ENCODE assay signal across 23 cellular contexts in the genomic region with DNA sequence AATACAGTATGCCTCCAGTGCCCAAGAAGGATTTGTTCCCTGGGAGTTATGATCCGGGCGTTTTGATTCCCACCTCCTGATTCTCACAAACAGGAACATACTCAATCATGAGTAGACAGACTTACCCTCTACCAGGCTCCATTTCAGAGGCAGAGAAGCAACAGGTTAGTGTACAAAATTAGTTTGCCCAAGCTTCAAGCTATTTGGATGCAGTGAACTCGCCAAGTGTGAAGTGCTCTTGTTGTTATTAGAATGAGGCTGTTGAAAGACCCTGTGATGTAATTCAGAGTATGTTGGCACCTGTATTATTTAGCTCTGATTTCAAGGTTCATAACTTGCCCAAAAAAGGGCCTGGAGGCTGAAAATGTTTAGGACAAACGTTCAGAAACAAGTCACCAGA.
DNase-seq lines count a peak whose midpoint lies in the region; ATAC-seq, FAIRE-seq and TF ChIP-seq lines count a peak whose summit lies in the region.
"Had no signal": no experiment of that assay in that cellular context is flagged by ENCODE, and none has a peak within 500 bp of the region (broad histone marks: within the 10 kb centered on the region; RNA-seq: fewer than 3 reads in every experiment).

No MANE protein-coding gene starts in this region.

- H3K9ac ChIP-seq in BLaER1 treated with 17β-estradiol and CSF1 and Interleukin-3, amounts not matched to agents 10 nM and 100 nM: no peak overlapping the region
- peak overlapping the region; percentile 66 for H3K9ac ChIP-seq in endothelial cell of umbilical vein (replicated peaks; ENCODE audit: extremely low read depth, insufficient read depth, low read length)
- H3K9ac ChIP-seq: neural progenitor cell had no signal

- DNase-seq in NAMALWA (ENCODE audit: low spot score) (peak; percentile 5), endothelial cell of umbilical vein (ENCODE audit: low read depth, low spot score) (no peak), lung microvascular endothelial cell (ENCODE audit: low read depth in 2 of 2) (peak; percentile 14 to 28), cerebellar cortex (ENCODE audit: low spot score) (no peak)
- DNase-seq in naive thymus-derived CD4-positive, alpha-beta T cell: no peak
- DNase-seq in activated naive CD4-positive, alpha-beta T cell (lab: John Stamatoyannopoulos, UW): no peak
- DNase-seq: activated CD4-positive, alpha-beta T cell treated with anti-CD3 and anti-CD28 coated beads for 48 hours; CD4-positive, alpha-beta memory T cell; DMS 273 treated with DMSO at 0.1 percent for 48 hours; endodermal cell; kidney glomerular epithelial cell; midbrain; NCI-H1694 treated with DMSO at 0.1 percent for 48 hours; NCI-H82; SJCRH30; T-cell had no signal

- peaks cover 0 to 1% (median 0%) of the 10 kb centered on the region in 11 donors for H3K9me3 Mint-ChIP-seq in naive thymus-derived CD4-positive, alpha-beta T cell
- H3K9me3 Mint-ChIP-seq: activated naive CD4-positive, alpha-beta T cell treated with anti-CD3 and anti-CD28 coated beads, Interleukin-2, amount 50 U/mL, for 24 hours; activated T-helper 1 cell treated with anti-CD3 and anti-CD28 coated beads, Interleukin-12 subunit alpha, Interleukin-12 subunit beta, Interleukin-2, Interleukin-4 antibody, amounts not matched to agents 30 ng/mL and 10 ng/mL and 1 ng/mL, durations not matched to agents 14 hours and 24 hours and 36 hours; endodermal cell; neural progenitor cell; T-cell had no signal

- peaks cover 15 to 42% (median 27%) of the 10 kb centered on the region in 10 experiments for H3K4me1 ChIP-seq in BLaER1 treated with 17β-estradiol and CSF1 and Interleukin-3, amounts not matched to agents 10 nM and 100 nM
- peaks cover 28% of the 10 kb centered on the region for H3K4me1 ChIP-seq in endothelial cell of umbilical vein (ENCODE audit: control insufficient read depth, extremely low read depth, insufficient read depth, low read length)
- no peaks in the 10 kb centered on the region for H3K4me1 ChIP-seq in naive thymus-derived CD4-positive, alpha-beta T cell (ENCODE audit: control insufficient read depth in 2 of 2, insufficient read depth in 2 of 2, low read length in 2 of 2)
- H3K4me1 ChIP-seq: SJCRH30 had no signal

- TF ChIP-seq POLR2A in endothelial cell of umbilical vein (IDR thresholded peaks at IDR 0.05; ENCODE audit: low read depth, low read length): no peak

- no peaks in the 10 kb centered on the region for H3K9me3 ChIP-seq in BLaER1 treated with 17β-estradiol and CSF1 and Interleukin-3, amounts not matched to agents 10 nM and 100 nM (replicated peaks in 1 of 11)
- no peaks in the 10 kb centered on the region for H3K9me3 ChIP-seq in endothelial cell of umbilical vein (replicated peaks; ENCODE audit: control insufficient read depth, insufficient read depth, low read length)
- H3K9me3 ChIP-seq in naive thymus-derived CD4-positive, alpha-beta T cell (ENCODE audit: control insufficient read depth in 2 of 3, low read length in 3 of 3): no peaks in the 10 kb centered on the region
- H3K9me3 ChIP-seq: SJCRH30 had no signal

- no peaks in the 10 kb centered on the region for H3K36me3 ChIP-seq in BLaER1 treated with 17β-estradiol and CSF1 and Interleukin-3, amounts not matched to agents 10 nM and 100 nM
- no peaks in the 10 kb centered on the region for H3K36me3 ChIP-seq in endothelial cell of umbilical vein (ENCODE audit: control insufficient read depth in 2 of 2, extremely low read depth in 1 of 2, insufficient read depth in 2 of 2, low read length in 2 of 2)
- no peaks in the 10 kb centered on the region for H3K36me3 ChIP-seq in naive thymus-derived CD4-positive, alpha-beta T cell (ENCODE audit: control insufficient read depth in 2 of 3, insufficient read depth in 3 of 3, low read length in 3 of 3)
- H3K36me3 ChIP-seq: neural progenitor cell, SJCRH30 had no signal

- CTCF ChIA-PET in endothelial cell of umbilical vein (lab: Charles Lee): interaction anchor here (1.5 kb wide), 1 partner anchor 10 kb away, joined by 3 read pairs; no protein-coding TSS in a partner anchor
- CTCF ChIA-PET in naive thymus-derived CD4-positive, alpha-beta T cell (lab: Charles Lee): no interaction called here

- no peaks in the 10 kb centered on the region for H3K9me1 ChIP-seq in endothelial cell of umbilical vein (replicated peaks; ENCODE audit: control insufficient read depth, extremely low read depth, insufficient read depth, low read length)

- peak overlapping the region; percentile 47 to 93 (median 75) for H3K4me2 ChIP-seq in BLaER1 treated with 17β-estradiol and CSF1 and Interleukin-3, amounts not matched to agents 10 nM and 100 nM
- peak overlapping the region; percentile 68 for H3K4me2 ChIP-seq in endothelial cell of umbilical vein (ENCODE audit: insufficient read depth, low read length)
- H3K4me2 ChIP-seq: neural progenitor cell had no signal

- no peak overlapping the region for H3K4me3 Mint-ChIP-seq in naive thymus-derived CD4-positive, alpha-beta T cell
- H3K4me3 Mint-ChIP-seq: activated CD8-positive, alpha-beta memory T cell treated with anti-CD3 and anti-CD28 coated beads, Interleukin-2, amount 10 ng/mL, durations not matched to agents 7 days and 5 days; activated naive CD4-positive, alpha-beta T cell treated with anti-CD3 and anti-CD28 coated beads, Interleukin-2, amount 50 U/mL, for 24 hours; activated T-helper 1 cell treated with anti-CD3 and anti-CD28 coated beads, Interleukin-12 subunit alpha, Interleukin-12 subunit beta, Interleukin-2, Interleukin-4 antibody, amounts not matched to agents 30 ng/mL and 10 ng/mL and 1 ng/mL, durations not matched to agents 14 hours and 24 hours and 36 hours; endodermal cell; neural progenitor cell; T-cell had no signal

- intact Hi-C loops in endothelial cell of umbilical vein (cut with micrococcal nuclease): loop anchor here (2.0 kb wide), 1 partner anchor 365 kb away; the partner anchor contains the start of gene TBC1D7
- intact Hi-C loops in naive thymus-derived CD4-positive, alpha-beta T cell (cut with micrococcal nuclease): no loop called here

- POLR2A ChIA-PET in endothelial cell of umbilical vein (lab: Charles Lee): no interaction called here
- POLR2A ChIA-PET in naive thymus-derived CD4-positive, alpha-beta T cell (lab: Charles Lee): no interaction called here

- peaks cover 36% of the 10 kb centered on the region for H3K79me2 ChIP-seq in endothelial cell of umbilical vein (ENCODE audit: control insufficient read depth, insufficient read depth, low read length)

- no peak for ATAC-seq in HG02840 (IDR thresholded peaks at IDR 0.05; ENCODE audit: low FRiP score, unreplicated experiment)
- no peak for ATAC-seq in naive thymus-derived CD4-positive, alpha-beta T cell
- ATAC-seq: HCT116, T-cell had no signal

- peaks cover 2 to 10% (median 5%) of the 10 kb centered on the region in 11 experiments; a peak in 17 of 22 replicates for H3K27me3 ChIP-seq in BLaER1 treated with 17β-estradiol and CSF1 and Interleukin-3, amounts not matched to agents 10 nM and 100 nM
- no peaks in the 10 kb centered on the region for H3K27me3 ChIP-seq in endothelial cell of umbilical vein (ENCODE audit: control insufficient read depth in 2 of 2, insufficient read depth in 2 of 2, low read length in 2 of 2)
- H3K27me3 ChIP-seq in naive thymus-derived CD4-positive, alpha-beta T cell (ENCODE audit: control insufficient read depth in 2 of 2, insufficient read depth in 2 of 2, low read length in 2 of 2): no peaks in the 10 kb centered on the region
- H3K27me3 ChIP-seq: SJCRH30 had no signal

- H3K36me3 Mint-ChIP-seq in naive thymus-derived CD4-positive, alpha-beta T cell: no peaks in the 10 kb centered on the region
- H3K36me3 Mint-ChIP-seq: activated CD8-positive, alpha-beta memory T cell treated with anti-CD3 and anti-CD28 coated beads, Interleukin-2, amount 10 ng/mL, durations not matched to agents 7 days and 5 days; activated naive CD4-positive, alpha-beta T cell treated with anti-CD3 and anti-CD28 coated beads, Interleukin-2, amount 50 U/mL, for 24 hours; CD4-positive, alpha-beta memory T cell; neural progenitor cell; T-cell had no signal

- H3K4me1 Mint-ChIP-seq in naive thymus-derived CD4-positive, alpha-beta T cell: peaks cover 0 to 17% (median 0%) of the 10 kb centered on the region in 7 donors
- H3K4me1 Mint-ChIP-seq: activated naive CD4-positive, alpha-beta T cell treated with anti-CD3 and anti-CD28 coated beads, Interleukin-2, amount 50 U/mL, for 24 hours had no signal

- no peaks in the 10 kb centered on the region for H4K20me1 ChIP-seq in BLaER1 treated with 17β-estradiol and CSF1 and Interleukin-3, amounts not matched to agents 10 nM and 100 nM
- no peaks in the 10 kb centered on the region for H4K20me1 ChIP-seq in endothelial cell of umbilical vein (replicated peaks; ENCODE audit: control insufficient read depth, extremely low read depth, insufficient read depth, low read length)

- peak overlapping the region in 2 of 10 experiments; percentile 7 to 44; a peak in 1 of 20 replicates for H3K4me3 ChIP-seq in BLaER1 treated with 17β-estradiol and CSF1 and Interleukin-3, amounts not matched to agents 10 nM and 100 nM
- H3K4me3 ChIP-seq in endothelial cell of umbilical vein (replicated peaks in 1 of 3; ENCODE audit: insufficient read depth in 1 of 3, low read depth in 1 of 3, low read length in 3 of 3): peak overlapping the region in 1 of 3 experiments; percentile 34
- no peak overlapping the region for H3K4me3 ChIP-seq in naive thymus-derived CD4-positive, alpha-beta T cell (ENCODE audit: low read length)
- H3K4me3 ChIP-seq: neural progenitor cell, SJCRH30 had no signal

- TF ChIP-seq CTCF in endothelial cell of umbilical vein (IDR thresholded peaks at IDR 0.05; ENCODE audit: extremely low read depth in 1 of 2, insufficient read depth in 1 of 2, low read depth in 1 of 2, low read length in 2 of 2): no peak

- peaks cover 27 to 39% (median 33%) of the 10 kb centered on the region in 5 donors for H3K27me3 Mint-ChIP-seq in naive thymus-derived CD4-positive, alpha-beta T cell

- no peak for FAIRE-seq in endothelial cell of umbilical vein (lab: Jason Lieb, UNC)

- H2AFZ ChIP-seq in endothelial cell of umbilical vein (ENCODE audit: low read depth, low read length): peak overlapping the region; percentile 77
- H2AFZ ChIP-seq: neural progenitor cell had no signal

- dilution Hi-C loops in endothelial cell of umbilical vein (cut with MboI; ENCODE audit: extremely low pct_ligation_motif_present, low sequenced_read_pairs): no loop called here

- H3K27ac ChIP-seq in BLaER1 treated with 17β-estradiol and CSF1 and Interleukin-3, amounts not matched to agents 10 nM and 100 nM: peak overlapping the region in 1 of 11 experiments; percentile 23; a peak in 1 of 22 replicates
- H3K27ac ChIP-seq in endothelial cell of umbilical vein (ENCODE audit: insufficient read depth, low read depth, low read length): peak overlapping the region; percentile 96
- no peak overlapping the region for H3K27ac ChIP-seq in naive thymus-derived CD4-positive, alpha-beta T cell (ENCODE audit: low read depth, low read length)
- H3K27ac ChIP-seq: neural progenitor cell, SJCRH30 had no signal

- TSS peak; percentile 84 for BruUV-seq in endothelial cell of umbilical vein (replicated peaks; lab: Mats Ljungman, UMichigan)

- H3K27ac Mint-ChIP-seq in naive thymus-derived CD4-positive, alpha-beta T cell: no peak overlapping the region
- H3K27ac Mint-ChIP-seq: activated naive CD4-positive, alpha-beta T cell treated with anti-CD3 and anti-CD28 coated beads, Interleukin-2, amount 50 U/mL, for 24 hours; CD4-positive, alpha-beta memory T cell; endodermal cell; neural progenitor cell; T-cell had no signal

Comparison
In these comparisons a context has a peak if more than half of its experiments do, and no peak if none do; other contexts are left out.
1. DNase-seq: peak in NAMALWA (single experiment) and lung microvascular endothelial cell (2 of 2); none in endothelial cell of umbilical vein (single experiment), cerebellar cortex (single experiment), naive thymus-derived CD4-positive, alpha-beta T cell (0 of 9) and activated naive CD4-positive, alpha-beta T cell (0 of 4).